9 cellular contexts compared by ENCODE assay signal in the genomic region with DNA sequence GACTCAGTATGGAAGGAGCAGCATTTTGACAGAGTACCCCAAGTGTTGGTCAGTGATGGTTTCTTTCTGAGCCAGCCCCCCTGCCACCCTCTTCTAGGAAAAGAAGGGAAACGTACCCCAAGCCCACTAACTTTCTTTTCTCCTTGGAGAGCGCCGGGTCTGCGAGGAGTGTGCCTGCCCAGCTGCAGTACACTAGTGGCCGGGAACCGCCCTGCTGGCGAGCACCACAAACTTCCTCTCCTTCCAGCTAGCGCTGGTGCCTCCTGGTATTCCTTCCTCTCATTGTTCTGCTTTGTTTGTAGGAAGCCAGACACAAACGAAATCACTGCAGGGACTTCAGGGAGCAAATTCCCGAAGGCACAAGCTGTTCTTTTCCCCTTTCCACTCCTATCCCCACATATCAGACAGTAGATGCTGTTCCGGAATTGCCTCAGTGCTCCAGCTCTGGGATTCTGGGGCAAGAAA. TPM values are rescaled to one million over a fixed set of nuclear protein-coding genes. Genes with fewer than 3 reads are reported as not detected.
A peak's percentile ranks its signal among the peaks of the same experiment; 100 is the strongest.
DNase-seq lines count a peak whose midpoint lies in the region; ATAC-seq, FAIRE-seq and TF ChIP-seq lines count a peak whose summit lies in the region.
"Had no signal": no experiment of that assay in that cellular context is flagged by ENCODE, and none has a peak within 500 bp of the region (broad histone marks: within the 10 kb centered on the region; RNA-seq: fewer than 3 reads in every experiment).

No MANE protein-coding gene starts in this region.

- H3K9me3 ChIP-seq in NT2/D1 (ENCODE audit: insufficient read depth, low read length), result no peaks in the 10 kb centered on the region
- H3K9me3 ChIP-seq in neural progenitor cell (ENCODE audit: low read depth), result no peaks in the 10 kb centered on the region

- no peaks in the 10 kb centered on the region for H3K9me3 Mint-ChIP-seq in neural progenitor cell
- H3K9me3 Mint-ChIP-seq in activated naive CD8-positive, alpha-beta T cell treated with anti-CD3 and anti-CD28 coated beads, Interleukin-2, amount 50 U/mL, for 24 hours, result no peaks in the 10 kb centered on the region

- H3K27ac Mint-ChIP-seq in neural progenitor cell, result no peak overlapping the region
- H3K27ac Mint-ChIP-seq in activated naive CD8-positive, alpha-beta T cell treated with anti-CD3 and anti-CD28 coated beads, Interleukin-2, amount 50 U/mL, for 24 hours, result no peak overlapping the region

- peak overlapping the region; percentile 90 for H3K4me3 Mint-ChIP-seq in neural progenitor cell
- no peak overlapping the region for H3K4me3 Mint-ChIP-seq in activated naive CD8-positive, alpha-beta T cell treated with anti-CD3 and anti-CD28 coated beads, Interleukin-2, amount 50 U/mL, for 24 hours

- H3K4me2 ChIP-seq in neural progenitor cell, result peak overlapping the region; percentile 89
- H3K4me2 ChIP-seq: PC-9 had no signal

- H4K20me1 ChIP-seq in neural progenitor cell (ENCODE audit: low read depth), result peaks cover 15% of the 10 kb centered on the region

- H3K27me3 ChIP-seq in NT2/D1 (ENCODE audit: insufficient read depth, insufficient read length) (peaks cover 96% of the 10 kb centered on the region), neural progenitor cell (peaks cover 98% of the 10 kb centered on the region)

- H3K36me3 Mint-ChIP-seq in neural progenitor cell, result no peaks in the 10 kb centered on the region
- H3K36me3 Mint-ChIP-seq in activated naive CD8-positive, alpha-beta T cell treated with anti-CD3 and anti-CD28 coated beads, Interleukin-2, amount 50 U/mL, for 24 hours (ENCODE audit: low read depth), result no peaks in the 10 kb centered on the region

- FAIRE-seq in H54 (lab: Jason Lieb, UNC), result no peak

- H3K27me3 Mint-ChIP-seq in neural progenitor cell (ENCODE audit: insufficient read depth, low read depth), result peaks cover 26% of the 10 kb centered on the region
- peaks cover 57% of the 10 kb centered on the region for H3K27me3 Mint-ChIP-seq in activated naive CD8-positive, alpha-beta T cell treated with anti-CD3 and anti-CD28 coated beads, Interleukin-2, amount 50 U/mL, for 24 hours

- H3K36me3 ChIP-seq in NT2/D1 (ENCODE audit: insufficient read depth, insufficient read length, low read length) (no peaks in the 10 kb centered on the region), neural progenitor cell (no peaks in the 10 kb centered on the region)

- no peak overlapping the region for H3K9ac ChIP-seq in NT2/D1 (ENCODE audit: insufficient read length, low read depth)
- no peak overlapping the region for H3K9ac ChIP-seq in neural progenitor cell

- H3K4me1 ChIP-seq in NT2/D1 (ENCODE audit: insufficient read depth, insufficient read length), result peaks cover 2% of the 10 kb centered on the region
- peaks cover 32% of the 10 kb centered on the region for H3K4me1 ChIP-seq in neural progenitor cell

- H3K27ac ChIP-seq in neural progenitor cell, result no peak overlapping the region
- H3K27ac ChIP-seq: PC-9 had no signal

- H3K79me2 ChIP-seq in neural progenitor cell (ENCODE audit: low read depth), result no peaks in the 10 kb centered on the region

- peaks cover 24% of the 10 kb centered on the region for H3F3A ChIP-seq in neural progenitor cell (ENCODE audit: low read depth)

- TF ChIP-seq POLR2A in H54 (IDR thresholded peaks at IDR 0.05; ENCODE audit: low read depth, low read length), result peak; percentile 29; the same call in 1 of the 2 replicates

- DNase-seq in H54 (ENCODE audit: insufficient read length, low spot score) (peak; percentile 65), NT2/D1 (ENCODE audit: low read depth, low spot score) (no peak), fibroblast of pulmonary artery (ENCODE audit: low read depth) (peak; percentile 67), neural progenitor cell (ENCODE audit: low spot score) (peak; percentile 79)
- DNase-seq in NK-92 treated with Interleukin-12 subunit alpha and Interleukin-12 subunit beta, amount 100 ng/mL, for 24 hours (lab: John Stamatoyannopoulos, UW), result no peak
- no peak for DNase-seq in activated naive CD8-positive, alpha-beta T cell treated with anti-CD3 and anti-CD28 coated beads, Interleukin-2, amount 50 U/mL, for 24 hours

- H3K4me3 ChIP-seq in NT2/D1 (ENCODE audit: insufficient read length, low read depth), result peak overlapping the region; percentile 25
- H3K4me3 ChIP-seq in fibroblast of pulmonary artery (replicated peaks; ENCODE audit: low read depth, low read length), result peak overlapping the region; percentile 55
- peak overlapping the region; percentile 68 for H3K4me3 ChIP-seq in neural progenitor cell
- H3K4me3 ChIP-seq: PC-9 had no signal

- peaks cover 26% of the 10 kb centered on the region for H3K4me1 Mint-ChIP-seq in neural progenitor cell
- H3K4me1 Mint-ChIP-seq in activated naive CD8-positive, alpha-beta T cell treated with anti-CD3 and anti-CD28 coated beads, Interleukin-2, amount 50 U/mL, for 24 hours, result peaks cover 5% of the 10 kb centered on the region

- ATAC-seq in activated naive CD8-positive, alpha-beta T cell treated with anti-CD3 and anti-CD28 coated beads, Interleukin-2, amount 50 U/mL, for 24 hours, result no peak
- ATAC-seq in GM18867 (IDR thresholded peaks at IDR 0.05; ENCODE audit: unreplicated experiment) (no peak), GM21737 (IDR thresholded peaks at IDR 0.05; ENCODE audit: unreplicated experiment) (no peak)

- TF ChIP-seq CTCF in fibroblast of pulmonary artery (IDR thresholded peaks at IDR 0.05; ENCODE audit: low read length, missing control alignments), result peak; percentile 26
- TF ChIP-seq CTCF in neural progenitor cell (IDR thresholded peaks at IDR 0.05), result peak; percentile 34

- H2AFZ ChIP-seq in neural progenitor cell (replicated peaks), result peak overlapping the region; percentile 83
- H2AFZ ChIP-seq: PC-9 had no signal

RNA-seq across cellular contexts. Expression of a gene that starts 1.8 kb away (rescaled TPM):
- 0.34 and 0.43 TPM in 2 replicates for total RNA-seq in neural progenitor cell (ENCODE audit: low replicate concordance)
- total RNA-seq: PC-9 had no signal

Comparison
In these comparisons a context has a peak if more than half of its experiments do, and no peak if none do; other contexts are left out.
1. DNase-seq: peak in H54 (single experiment), fibroblast of pulmonary artery (single experiment) and neural progenitor cell (single experiment); none in NT2/D1 (single experiment), NK-92 treated with Interleukin-12 subunit alpha and Interleukin-12 subunit beta, amount 100 ng/mL, for 24 hours (single experiment) and activated naive CD8-positive, alpha-beta T cell treated with anti-CD3 and anti-CD28 coated beads, Interleukin-2, amount 50 U/mL, for 24 hours (single experiment).
2. Peak in every context shown above with its lines, with median percentiles within 50 percentile points of each other: H3K4me3 ChIP-seq.